ENCODE assay signal across 20 cellular contexts in genomic region chr21:32492376-32492775, GRCh38.
A peak's percentile ranks its signal among the peaks of the same experiment; 100 is the strongest.
DNase-seq lines count a peak whose midpoint lies in the region; ATAC-seq, FAIRE-seq and TF ChIP-seq lines count a peak whose summit lies in the region.
"Had no signal": no experiment of that assay in that cellular context is flagged by ENCODE, and none has a peak within 500 bp of the region (broad histone marks: within the 10 kb centered on the region; RNA-seq: fewer than 3 reads in every experiment).

No MANE protein-coding gene starts in this region.

- H3K36me3 ChIP-seq in HUES48 (ENCODE audit: control insufficient read depth, insufficient read depth, low read length) (no peaks in the 10 kb centered on the region; the same call in 1 of the 2 replicates), ectodermal cell (ENCODE audit: control insufficient read depth, insufficient read depth, low read length) (no peaks in the 10 kb centered on the region), mesodermal cell (ENCODE audit: control insufficient read depth, insufficient read depth, low read length) (no peaks in the 10 kb centered on the region), thoracic aorta (peaks cover under 1% of the 10 kb centered on the region)

- no peak for DNase-seq in thoracic aorta (ENCODE audit: low spot score)
- no peak for DNase-seq in Right ventricle myocardium inferior (ENCODE audit: missing footprints)
- no peak for DNase-seq in activated CD4-positive, alpha-beta T cell treated with anti-CD3 and anti-CD28 coated beads for 48 hours
- no peak for DNase-seq in urothelium cell line (ENCODE audit: low spot score)
- no peak for DNase-seq in GDM1 (lab: John Stamatoyannopoulos, UW)
- DNase-seq: CD4-positive, CD25-positive, alpha-beta regulatory T cell; DMS79; HFFc6; KG1; NCI-H1092 treated with DMSO at 0.1 percent for 48 hours; NCI-H1436 treated with DMSO at 0.1 percent for 48 hours; NCI-H1930; NCI-H2227 treated with DMSO at 0.1 percent for 48 hours; NCI-H510A treated with DMSO at 0.1 percent for 48 hours; NCI-H748 treated with DMSO at 0.1 percent for 48 hours; SIG-M5 had no signal

- H3K9me3 ChIP-seq in HUES48 (ENCODE audit: control insufficient read depth, insufficient read depth, low read length) (no peaks in the 10 kb centered on the region), ectodermal cell (ENCODE audit: control insufficient read depth, low read length) (no peaks in the 10 kb centered on the region), mesodermal cell (ENCODE audit: control insufficient read depth, low read length) (no peaks in the 10 kb centered on the region), thoracic aorta (no peaks in the 10 kb centered on the region)

- H3K4me3 ChIP-seq in HUES48 (ENCODE audit: low read depth, low read length) (no peak overlapping the region), ectodermal cell (ENCODE audit: insufficient read depth, low read depth, low read length) (no peak overlapping the region), mesodermal cell (ENCODE audit: extremely low read depth, insufficient read depth, low read length, poor library complexity, severe bottlenecking) (no peak overlapping the region), thoracic aorta (no peak overlapping the region)
- H3K4me3 ChIP-seq: GM12878 had no signal

- H3K27ac ChIP-seq in HUES48 (ENCODE audit: low read depth, low read length) (peak overlapping the region; percentile 82), ectodermal cell (ENCODE audit: insufficient read depth, low read depth, low read length, poor library complexity, severe bottlenecking) (peak overlapping the region; percentile 47), mesodermal cell (ENCODE audit: low read depth, low read length, severe bottlenecking) (peak overlapping the region; percentile 88), thoracic aorta (peak overlapping the region; percentile 33 to 59)

- H3K27me3 ChIP-seq in HUES48 (ENCODE audit: control insufficient read depth, insufficient read depth, low read length) (no peaks in the 10 kb centered on the region), ectodermal cell (ENCODE audit: control insufficient read depth, insufficient read depth, low read length, poor library complexity, severe bottlenecking) (no peaks in the 10 kb centered on the region), thoracic aorta (replicated peaks; ENCODE audit: insufficient read depth) (no peaks in the 10 kb centered on the region)

- TF ChIP-seq CTCF in thoracic aorta (IDR thresholded peaks at IDR 0.05) = no peak

- no peak for FAIRE-seq in urothelium cell line (lab: Jason Lieb, UNC)
- FAIRE-seq: GM12878 had no signal

- WGBS in ectodermal cell, 2 experiments = 83 to 87% methylated on average over 3 of the region's 3 CpGs
- WGBS in mesodermal cell (ENCODE audit: insufficient coverage in 2 of 2), 2 experiments = 71% methylated on average over 1 of the region's 3 CpGs; no CpG with 5 or more reads in 1 of the 2 experiments

- H3K9ac ChIP-seq in HUES48 (ENCODE audit: low read depth, low read length) = no peak overlapping the region

- intact Hi-C loops in Right ventricle myocardium inferior (cut with DNase I) = no loop called here

- ATAC-seq in thoracic aorta (ENCODE audit: insufficient number of reproducible peaks, low FRiP score, low read depth) (no peak), Right ventricle myocardium inferior (no peak)
- ATAC-seq: GM12878 had no signal

- H3K4me1 ChIP-seq in HUES48 (ENCODE audit: control insufficient read depth, insufficient read depth, low read length) (peaks cover 29% of the 10 kb centered on the region), ectodermal cell (ENCODE audit: control insufficient read depth, insufficient read depth, low read length) (peaks cover 15% of the 10 kb centered on the region), mesodermal cell (ENCODE audit: control insufficient read depth, insufficient read depth, low read length, poor library complexity, severe bottlenecking) (peaks cover 24% of the 10 kb centered on the region), thoracic aorta (ENCODE audit: control insufficient read depth in 1 of 2, low read depth in 2 of 2) (peaks cover 23 to 58% of the 10 kb centered on the region in 2 donors)
